ENCODE assay signal across 15 cellular contexts in the genomic region with DNA sequence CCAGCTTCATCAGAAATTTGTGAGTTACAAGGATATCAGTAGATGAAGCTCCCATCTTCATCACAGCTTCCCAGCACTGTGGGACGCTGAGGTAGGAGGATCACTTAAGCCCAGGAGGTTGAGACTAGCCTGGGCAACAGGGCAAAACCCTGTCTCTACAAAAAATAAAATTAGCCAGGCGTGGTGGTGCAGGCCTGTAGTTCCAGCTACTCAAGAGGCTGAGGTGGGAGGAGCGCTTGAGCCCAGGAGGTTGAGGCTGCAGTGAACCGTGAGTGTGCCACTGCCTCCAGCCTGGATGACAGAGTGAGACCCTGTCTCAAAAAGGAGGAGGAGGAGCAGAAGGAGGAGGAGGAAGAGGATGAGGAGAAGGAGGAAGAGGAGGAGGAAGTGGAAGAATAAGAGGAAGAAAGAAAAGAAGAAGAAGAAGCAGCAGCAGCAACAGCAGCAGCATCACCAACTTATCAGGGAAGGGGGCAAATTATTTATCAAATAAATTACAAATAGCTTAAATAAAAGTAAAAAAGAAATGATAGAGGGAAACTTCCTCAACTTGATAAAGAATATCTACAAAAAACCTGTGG.
"Had no signal": no experiment of that assay in that cellular context is flagged by ENCODE, and none has a peak within 500 bp of the region (broad histone marks: within the 10 kb centered on the region; RNA-seq: fewer than 3 reads in every experiment).

No MANE protein-coding gene starts in this region.

- ATAC-seq: activated CD4-positive, alpha-beta T cell treated with anti-CD3 and anti-CD28 coated beads for 36 hours; activated naive CD4-positive, alpha-beta T cell treated with anti-CD3 and anti-CD28 coated beads, Interleukin-2, amount 50 U/mL, for 72 hours; naive thymus-derived CD4-positive, alpha-beta T cell; WTC11 had no signal

- H3K4me3 ChIP-seq: dorsolateral prefrontal cortex, transverse colon, vagina had no signal

- H3K36me3 ChIP-seq: transverse colon, vagina had no signal

- H3K9me3 ChIP-seq: transverse colon, vagina had no signal

- H3K27ac ChIP-seq: epithelial cell of prostate, parathyroid adenoma, transverse colon, vagina had no signal

- H3K4me1 ChIP-seq: parathyroid adenoma, transverse colon had no signal

- DNase-seq: activated CD4-positive, alpha-beta T cell treated with anti-CD3 and anti-CD28 coated beads for 36 hours; activated CD4-positive, alpha-beta T cell treated with anti-CD3 and anti-CD28 coated beads, Interleukin-2, amount 50 U/mL, for 48 hours; activated gamma-delta T cell treated with Interleukin-2 at 50 U/mL for 16 hours; foreskin fibroblast; mesendoderm; naive thymus-derived CD4-positive, alpha-beta T cell; stimulated activated CD4-positive, alpha-beta T cell treated with anti-CD3 and anti-CD28 coated beads, Interleukin-12 subunit alpha, Interleukin-12 subunit beta, amount 100 ng/mL, for 4 hours; stimulated activated CD4-positive, alpha-beta T cell treated with anti-CD3 and anti-CD28 coated beads, Interleukin-1b, Interleukin-23, amount 100 ng/mL, for 48 hours; transverse colon had no signal

- H3K27me3 ChIP-seq: dorsolateral prefrontal cortex, transverse colon, vagina had no signal
